In genomic region chr21:42975886-42976608, GRCh38 we compare ENCODE assay signal across 9 cellular contexts. TPM values are rescaled to one million over a fixed set of nuclear protein-coding genes. Genes with fewer than 3 reads are reported as not detected.
DNase-seq lines count a peak whose midpoint lies in the region; ATAC-seq, FAIRE-seq and TF ChIP-seq lines count a peak whose summit lies in the region.
"Had no signal": no experiment of that assay in that cellular context is flagged by ENCODE, and none has a peak within 500 bp of the region (broad histone marks: within the 10 kb centered on the region; RNA-seq: fewer than 3 reads in every experiment).

No MANE protein-coding gene starts in this region.

- H3K36me3 Mint-ChIP-seq in activated naive CD8-positive, alpha-beta T cell treated with anti-CD3 and anti-CD28 coated beads for 36 hours: peaks cover 29% of the 10 kb centered on the region

- peak overlapping the region; percentile 86 for H3K4me3 Mint-ChIP-seq in activated naive CD8-positive, alpha-beta T cell treated with anti-CD3 and anti-CD28 coated beads for 36 hours

- H3K9me3 ChIP-seq in SK-N-SH (0 out of 2 replicates have a peak, but pooled peaks cover 4% of the 10 kb centered on the region), iPS-20b (ENCODE audit: insufficient read depth, low read depth, low read length) (no peaks in the 10 kb centered on the region)

- no peak for TF ChIP-seq EP300 in SK-N-SH (IDR thresholded peaks at IDR 0.05; ENCODE audit: borderline replicate concordance in 1 of 2, low read depth in 1 of 2, low read length in 1 of 2)

- peaks cover 38% of the 10 kb centered on the region for H3K4me1 Mint-ChIP-seq in activated naive CD8-positive, alpha-beta T cell treated with anti-CD3 and anti-CD28 coated beads for 36 hours

- ATAC-seq in SK-N-SH treated with all-trans-retinoic acid at 6 μM for 48 hours (no peak), HG03280 (IDR thresholded peaks at IDR 0.05; ENCODE audit: unreplicated experiment) (no peak)

- H3K4me3 ChIP-seq in SK-N-SH (ENCODE audit: low read depth in 2 of 2, low read length in 1 of 2): peak overlapping the region; percentile 68 to 74
- peak overlapping the region; percentile 88 for H3K4me3 ChIP-seq in iPS-20b (ENCODE audit: low read length)

- H3K27me3 Mint-ChIP-seq in activated naive CD8-positive, alpha-beta T cell treated with anti-CD3 and anti-CD28 coated beads for 36 hours: no peaks in the 10 kb centered on the region

- 37% methylated on average over 6 of the region's 6 CpGs for WGBS in SK-N-SH (ENCODE audit: low lambda C conversion rate)

- H3K9me2 ChIP-seq in SK-N-SH: no peaks in the 10 kb centered on the region

- POLR2A ChIA-PET in SK-N-SH (lab: Yijun Ruan, JAX): interaction anchor here (0.6 kb wide), 1 partner anchor 208 kb away, joined by 3 read pairs; no protein-coding TSS in a partner anchor

- H4K20me1 ChIP-seq in SK-N-SH (ENCODE audit: insufficient read depth): no peaks in the 10 kb centered on the region

- H3K4me1 ChIP-seq in SK-N-SH (ENCODE audit: control insufficient read depth in 1 of 2, insufficient read depth in 2 of 2, low read depth in 1 of 2, low read length in 1 of 2) (peaks cover 0 to 11% of the 10 kb centered on the region in 2 experiments; a peak in 1 of 4 replicates), iPS-20b (ENCODE audit: insufficient read depth, low read length) (peaks cover 37% of the 10 kb centered on the region)

- H3K79me2 ChIP-seq in SK-N-SH (ENCODE audit: insufficient read depth): peaks cover 53% of the 10 kb centered on the region

- no peaks in the 10 kb centered on the region for H3K9me3 Mint-ChIP-seq in activated naive CD8-positive, alpha-beta T cell treated with anti-CD3 and anti-CD28 coated beads for 36 hours

- peak overlapping the region; percentile 76 for H3K4me2 ChIP-seq in SK-N-SH

- H3K27me3 ChIP-seq in SK-N-SH (ENCODE audit: insufficient read depth) (no peaks in the 10 kb centered on the region), iPS-20b (ENCODE audit: insufficient read depth, low read length) (no peaks in the 10 kb centered on the region)

- TF ChIP-seq RAD21 in SK-N-SH (IDR thresholded peaks at IDR 0.05; ENCODE audit: low read length): no peak

- TF ChIP-seq CTCF in SK-N-SH (IDR thresholded peaks at IDR 0.05): no peak

- CTCF ChIA-PET in SK-N-SH (lab: Yijun Ruan, JAX): no interaction called here

- DNase-seq in SK-N-SH: no peak
- no peak for DNase-seq in activated naive CD8-positive, alpha-beta T cell treated with anti-CD3 and anti-CD28 coated beads for 36 hours
- peak; percentile 38 for DNase-seq in superior temporal gyrus (ENCODE audit: extremely low spot score)
- no peak for DNase-seq in effector CD4-positive, alpha-beta T cell
- no peak for DNase-seq in frontal cortex (ENCODE audit: low spot score in 2 of 2)

- H3K27ac Mint-ChIP-seq in activated naive CD8-positive, alpha-beta T cell treated with anti-CD3 and anti-CD28 coated beads for 36 hours: peak overlapping the region; percentile 93

- H3K9ac ChIP-seq in SK-N-SH (peak overlapping the region; percentile 89), iPS-20b (ENCODE audit: low read depth, low read length) (peak overlapping the region; percentile 94)

- no peak for FAIRE-seq in frontal cortex (lab: Jason Lieb, UNC)

- peaks cover 3% of the 10 kb centered on the region for H3F3A ChIP-seq in SK-N-SH (replicated peaks; ENCODE audit: insufficient read depth)

- no peak overlapping the region; the same call in 1 of the 2 replicates for H2AFZ ChIP-seq in SK-N-SH (ENCODE audit: low read depth)

- H3K27ac ChIP-seq in SK-N-SH (ENCODE audit: low read depth in 2 of 2, low read length in 1 of 2) (peak overlapping the region; percentile 88), iPS-20b (ENCODE audit: low read length) (peak overlapping the region; percentile 81)

- H3K36me3 ChIP-seq in SK-N-SH (replicated peaks in 1 of 2; ENCODE audit: control insufficient read depth in 1 of 2, insufficient read depth in 2 of 2, low read length in 1 of 2): peaks cover 0 to 7% of the 10 kb centered on the region in 2 experiments
- H3K36me3 ChIP-seq in iPS-20b (ENCODE audit: insufficient read depth, low read depth, low read length): peaks cover 21% of the 10 kb centered on the region; the same call in 1 of the 2 replicates

TF ChIP-seq in SK-N-SH, 30 proteins besides CTCF, POLR2A, EP300 and RAD21:
- no peak for TF ChIP-seq USF1 (IDR thresholded peaks at IDR 0.05; ENCODE audit: borderline replicate concordance, low read depth)
- TF ChIP-seq POLR2AphosphoS5 (IDR thresholded peaks at IDR 0.05; ENCODE audit: low read depth, low read length): no peak

TF ChIP-seq in SK-N-SH treated with all-trans-retinoic acid at 6 μM for 48 hours, 23 proteins besides CTCF, POLR2A, EP300 and RAD21:
- no peak for TF ChIP-seq ZNF565 (CRISPR knock-in tag; conservative IDR thresholded peaks at IDR 0.05; ENCODE audit: low read depth)
- no peak for TF ChIP-seq OSR1 (CRISPR knock-in tag; IDR thresholded peaks at IDR 0.05)
- TF ChIP-seq POU6F1 (CRISPR knock-in tag; IDR thresholded peaks at IDR 0.05; ENCODE audit: borderline replicate concordance, low read depth): no peak
- TF ChIP-seq CSDC2 (CRISPR knock-in tag; IDR thresholded peaks at IDR 0.05): no peak
- TF ChIP-seq ZFP3 (CRISPR knock-in tag; IDR thresholded peaks at IDR 0.05): no peak
- TF ChIP-seq GLIS3 (CRISPR knock-in tag; IDR thresholded peaks at IDR 0.05): no peak
- no peak for TF ChIP-seq CREB5 (CRISPR knock-in tag; IDR thresholded peaks at IDR 0.05; ENCODE audit: low read depth)
- no peak for TF ChIP-seq ZFP30 (CRISPR knock-in tag; IDR thresholded peaks at IDR 0.05)
- no peak for TF ChIP-seq ARNTL (CRISPR knock-in tag; IDR thresholded peaks at IDR 0.05; ENCODE audit: borderline replicate concordance, low read depth)
- no peak for TF ChIP-seq SNAI2 (CRISPR knock-in tag; IDR thresholded peaks at IDR 0.05)

RNA-seq across cellular contexts. Expression of gene PKNOX1, which starts 1.7 kb away (rescaled TPM):
- polyA plus RNA-seq in SK-N-SH (2012; rRNA removed): 17.8 and 21.7 TPM in 2 replicates
- polyA plus RNA-seq in SK-N-SH (2012; cell fraction: cytosol; rRNA removed): 11.2 and 19.4 TPM in 2 replicates
- 18.7 and 20.5 TPM in 2 replicates for polyA plus RNA-seq in SK-N-SH (2012; cell fraction: nucleus; rRNA removed)
- total RNA-seq in activated naive CD8-positive, alpha-beta T cell treated with anti-CD3 and anti-CD28 coated beads for 36 hours: 10 to 100 TPM; 17.8 to 18.5 TPM
- total RNA-seq in frontal cortex: 23.2 TPM

RNA-seq across cellular contexts. Expression of gene ERVH48-1, which starts 50.6 kb away (rescaled TPM):
- polyA plus RNA-seq in SK-N-SH (2012; rRNA removed): not detected in 2 replicates
- polyA plus RNA-seq in SK-N-SH (2012; cell fraction: cytosol; rRNA removed): not detected in 2 replicates
- polyA plus RNA-seq in SK-N-SH (2012; cell fraction: nucleus; rRNA removed): not detected in 2 replicates
- total RNA-seq in activated naive CD8-positive, alpha-beta T cell treated with anti-CD3 and anti-CD28 coated beads for 36 hours: under 1 TPM; 0.23 to 0.32 TPM
- not detected for total RNA-seq in frontal cortex
- total RNA-seq: Daoy had no signal
